8 cellular contexts compared by ENCODE assay signal in the genomic region with DNA sequence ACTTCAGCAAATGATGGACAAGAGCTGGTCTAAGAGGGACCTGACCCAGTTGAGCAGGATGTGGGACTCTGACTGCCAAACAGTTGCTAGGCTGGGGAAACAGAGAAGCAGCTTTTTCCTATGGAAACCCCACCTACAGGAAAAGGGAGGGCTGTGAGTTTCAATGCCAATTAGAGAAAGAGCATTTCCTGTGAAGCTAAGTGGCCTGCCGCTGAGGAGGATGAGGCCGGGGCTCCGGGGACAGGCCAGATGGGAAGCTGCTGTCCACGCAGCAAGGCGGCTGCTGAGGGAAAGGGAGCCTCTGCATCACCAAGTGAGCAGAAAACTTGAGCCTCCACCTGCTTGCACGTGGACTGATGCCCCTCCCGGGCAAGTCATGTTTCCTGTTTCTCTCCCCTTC. TPM values are rescaled to one million over a fixed set of nuclear protein-coding genes. Genes with fewer than 3 reads are reported as not detected.
A peak's percentile ranks its signal among the peaks of the same experiment; 100 is the strongest.
DNase-seq lines count a peak whose midpoint lies in the region; TF ChIP-seq lines count a peak whose summit lies in the region.

TSS of gene PCDH12 (minus strand) at position 90 of the 400 bp plus-strand sequence. CDS start 351 bp downstream, outside the sequence.

- no peaks in the 10 kb centered on the region for H3K9me3 ChIP-seq in neutrophil

- no peaks in the 10 kb centered on the region for H3K27me3 ChIP-seq in neutrophil

- in situ Hi-C loops in GM13976 (cut with MboI; ENCODE audit: low sequenced_read_pairs, unreplicated experiment): loop anchor here (10.0 kb wide), 1 partner anchor 263 kb away; no protein-coding TSS in a partner anchor

- no peak within 1 kb of the TSS for H3K4me3 ChIP-seq in neutrophil (ENCODE audit: low read depth in 1 of 2, low read length in 1 of 2)

- H3K36me3 ChIP-seq in neutrophil: no peaks in the 10 kb centered on the region

- peak; percentile 14 for DNase-seq in ELF-1 (ENCODE audit: low read depth, low spot score)
- peak; percentile 29 to 67 for DNase-seq in NCI-H524 (lab: John Stamatoyannopoulos, UW)
- DNase-seq in dermis microvascular lymphatic vessel endothelial cell (ENCODE audit: low read depth in 2 of 2): peak; percentile 90 to 95
- no peak for DNase-seq in SHP77 (lab: John Stamatoyannopoulos, UW)
- no peak for DNase-seq in RKO (ENCODE audit: low spot score)
- DNase-seq in mesenteric fat pad (ENCODE audit: low spot score): no peak
- no peak for DNase-seq in GM13976 (ENCODE audit: low spot score)

- H3K4me1 ChIP-seq in neutrophil (ENCODE audit: control insufficient read depth in 1 of 2, insufficient read depth in 1 of 2, low read depth in 1 of 2, low read length in 1 of 2): peaks cover 44 to 51% of the 10 kb centered on the region in 2 experiments

- TF ChIP-seq CTCF in neutrophil (IDR thresholded peaks at IDR 0.05) (no peak), GM13976 (IDR thresholded peaks at IDR 0.05; ENCODE audit: borderline replicate concordance, control extremely low read depth, extremely low read depth, insufficient read depth, missing control alignments) (no peak)

- peak within 1 kb of the TSS; percentile 23 for H3K27ac ChIP-seq in neutrophil

RNA-seq across cellular contexts. Expression of gene PCDH12, which starts in this region (rescaled TPM):
- total RNA-seq in dermis microvascular lymphatic vessel endothelial cell (22.9 and 29.7 TPM in 2 replicates), mesenteric fat pad (6.4 TPM)

Comparison
In these comparisons a context has a peak if more than half of its experiments do, and no peak if none do; other contexts are left out.
1. DNase-seq: peak in ELF-1 (single experiment), NCI-H524 (2 of 2) and dermis microvascular lymphatic vessel endothelial cell (2 of 2); none in SHP77 (0 of 2), RKO (single experiment), mesenteric fat pad (single experiment) and GM13976 (single experiment).